In the genomic region with DNA sequence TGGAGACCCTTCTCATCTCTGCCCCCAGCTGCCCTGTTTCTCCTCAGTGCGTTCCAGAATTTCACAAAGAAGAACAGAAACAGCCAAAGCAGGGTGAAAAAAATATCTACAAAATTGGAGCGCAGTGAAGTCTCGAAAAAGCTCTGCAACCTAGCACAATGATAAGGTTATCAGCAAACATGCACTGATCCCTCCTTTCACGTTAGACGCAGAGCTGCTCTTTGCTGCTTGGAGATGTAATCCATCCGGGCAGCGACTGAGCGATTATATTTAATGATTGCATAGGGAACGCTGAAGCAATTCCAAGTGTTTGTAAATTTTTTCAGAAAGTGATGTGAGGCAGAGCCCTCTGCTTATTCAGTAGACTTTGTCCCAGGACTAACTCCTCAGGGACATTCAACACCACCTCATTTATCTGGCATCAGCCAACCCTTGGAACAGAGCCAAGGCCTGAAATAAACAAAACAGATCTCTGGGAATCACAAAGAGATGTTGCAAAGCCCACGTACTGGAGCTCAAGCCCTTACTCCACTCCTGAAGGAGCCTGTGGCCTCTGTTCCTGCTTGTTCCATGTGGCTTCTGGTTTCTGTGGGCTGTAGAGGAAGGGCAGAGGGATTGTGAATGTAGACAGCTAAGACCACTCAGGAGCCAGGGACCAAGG, we compare ENCODE assay signal across 15 cellular contexts.
DNase-seq lines count a peak whose midpoint lies in the region; ATAC-seq and TF ChIP-seq lines count a peak whose summit lies in the region.
"Had no signal": no experiment of that assay in that cellular context is flagged by ENCODE, and none has a peak within 500 bp of the region (broad histone marks: within the 10 kb centered on the region; RNA-seq: fewer than 3 reads in every experiment).

No MANE protein-coding gene starts in this region.

- no peaks in the 10 kb centered on the region for H4K20me1 ChIP-seq in PC-9 (ENCODE audit: insufficient read depth)
- H4K20me1 ChIP-seq: BLaER1 had no signal

- POLR2A ChIA-PET in PC-9 (lab: Charles Lee; ENCODE audit: unreplicated experiment): no interaction called here

- no peak overlapping the region for H2BK120ac ChIP-seq in mesendoderm (ENCODE audit: low read depth, low read length)

- H3K56ac ChIP-seq in mesendoderm (ENCODE audit: low read length): no peak overlapping the region

- peak overlapping the region; percentile 26 for H3K27ac ChIP-seq in lower lobe of right lung
- no peak overlapping the region for H3K27ac ChIP-seq in PC-9
- no peak overlapping the region for H3K27ac ChIP-seq in mesendoderm (ENCODE audit: low read depth, low read length)
- H3K27ac ChIP-seq: BLaER1, esophagus squamous epithelium, HL-60 had no signal

- H3K23ac ChIP-seq in mesendoderm (ENCODE audit: low read length): no peak overlapping the region

- H3K4ac ChIP-seq in mesendoderm (ENCODE audit: low read depth, low read length): no peak overlapping the region

- H3K9me3 ChIP-seq in lower lobe of right lung: no peaks in the 10 kb centered on the region
- no peaks in the 10 kb centered on the region for H3K9me3 ChIP-seq in PC-9 (ENCODE audit: insufficient read depth, low read depth)
- H3K9me3 ChIP-seq: esophagus squamous epithelium had no signal

- H3K4me1 ChIP-seq in lower lobe of right lung (peaks cover 14% of the 10 kb centered on the region), PC-9 (replicated peaks; ENCODE audit: insufficient read depth) (no peaks in the 10 kb centered on the region), mesendoderm (ENCODE audit: control insufficient read depth, low read depth, low read length) (no peaks in the 10 kb centered on the region)

- no peak overlapping the region for H2BK5ac ChIP-seq in mesendoderm (ENCODE audit: low read length)

- no TSS peak for BruUV-seq in PC-9 (replicated peaks; lab: Mats Ljungman, UMichigan)

- CTCF ChIA-PET in PC-9 (lab: Charles Lee): no interaction called here

- H3K27me3 ChIP-seq in lower lobe of right lung (ENCODE audit: low read depth): no peaks in the 10 kb centered on the region
- H3K27me3 ChIP-seq in PC-9 (ENCODE audit: insufficient read depth, low read depth): no peaks in the 10 kb centered on the region
- H3K27me3 ChIP-seq in mesendoderm (ENCODE audit: insufficient read depth, low read length, poor library complexity): no peaks in the 10 kb centered on the region
- H3K27me3 ChIP-seq: BLaER1, esophagus squamous epithelium had no signal

- ATAC-seq in lower lobe of right lung: peak in 1 of 2 donors; percentile 54

- no peak overlapping the region for H2BK15ac ChIP-seq in mesendoderm (replicated peaks; ENCODE audit: low read depth)

- no peak overlapping the region for H4K8ac ChIP-seq in mesendoderm (ENCODE audit: low read depth, low read length)

- no CpG with 5 or more reads among the region's 10 CpGs for WGBS in mesendoderm (ENCODE audit: extremely low coverage, insufficient coverage, low lambda C conversion rate)

- no peak overlapping the region for H3K9ac ChIP-seq in mesendoderm (ENCODE audit: low read length)
- H3K9ac ChIP-seq: BLaER1 had no signal

- no peak overlapping the region for H2AK5ac ChIP-seq in mesendoderm (ENCODE audit: low read length)

- no peaks in the 10 kb centered on the region for H3K9me2 ChIP-seq in PC-9 (ENCODE audit: insufficient read depth)

- no peak overlapping the region for H3K4me2 ChIP-seq in PC-9
- no peak overlapping the region for H3K4me2 ChIP-seq in mesendoderm (ENCODE audit: low read length)

- H3K79me1 ChIP-seq in mesendoderm (ENCODE audit: low read length): no peaks in the 10 kb centered on the region

- no peak overlapping the region for H3K4me3 ChIP-seq in lower lobe of right lung
- no peak overlapping the region for H3K4me3 ChIP-seq in PC-9
- no peak overlapping the region for H3K4me3 ChIP-seq in mesendoderm (ENCODE audit: low read length)
- H3K4me3 ChIP-seq: BLaER1, esophagus squamous epithelium had no signal

- intact Hi-C loops in lower lobe of right lung (cut with DNase I) (no loop called here), PC-9 (cut with micrococcal nuclease; ENCODE audit: unreplicated experiment) (no loop called here)

- DNase-seq in COR-L47 (lab: John Stamatoyannopoulos, UW) (peak; percentile 18), M059J (ENCODE audit: low read depth) (peak; percentile 6), NCI-H774 (lab: John Stamatoyannopoulos, UW) (peak; percentile 5), lower lobe of right lung (no peak), PC-9 (no peak), pons (ENCODE audit: low spot score) (no peak), mesendoderm (no peak)
- no peak for DNase-seq in stimulated activated CD8-positive, alpha-beta memory T cell treated with anti-CD3 and anti-CD28 coated beads, Interleukin-4, amount 100 ng/mL, for 48 hours
- DNase-seq: activated CD8-positive, alpha-beta memory T cell treated with anti-CD3 and anti-CD28 coated beads, Interleukin-2, amount 50 U/mL, for 48 hours; activated naive CD8-positive, alpha-beta T cell treated with anti-CD3 and anti-CD28 coated beads for 36 hours; esophagus squamous epithelium; GDM1; GOT3 had no signal

- H3K36me3 ChIP-seq in lower lobe of right lung: no peaks in the 10 kb centered on the region
- no peaks in the 10 kb centered on the region for H3K36me3 ChIP-seq in PC-9 (ENCODE audit: low read depth)
- no peaks in the 10 kb centered on the region for H3K36me3 ChIP-seq in mesendoderm (ENCODE audit: control insufficient read depth, insufficient read depth, low read length)
- H3K36me3 ChIP-seq: BLaER1, esophagus squamous epithelium had no signal

- H4K5ac ChIP-seq in mesendoderm (ENCODE audit: low read length): no peak overlapping the region

- no peak overlapping the region for H3K18ac ChIP-seq in mesendoderm (ENCODE audit: low read length)

- no peaks in the 10 kb centered on the region for H3F3A ChIP-seq in PC-9 (ENCODE audit: insufficient read depth, low read depth)

- TF ChIP-seq CTCF in lower lobe of right lung (IDR thresholded peaks at IDR 0.05): no peak
- TF ChIP-seq CTCF in PC-9 (conservative IDR thresholded peaks at IDR 0.05): no peak

- H3K79me2 ChIP-seq in PC-9 (ENCODE audit: low read depth) (no peaks in the 10 kb centered on the region), mesendoderm (ENCODE audit: control insufficient read depth, insufficient read depth, low read length) (no peaks in the 10 kb centered on the region)

- no peak overlapping the region for H2AFZ ChIP-seq in PC-9

Comparison
In these comparisons a context has a peak if more than half of its experiments do, and no peak if none do; other contexts are left out.
1. DNase-seq: peak in COR-L47 (single experiment), M059J (single experiment) and NCI-H774 (single experiment); none in lower lobe of right lung (single experiment), stimulated activated CD8-positive, alpha-beta memory T cell treated with anti-CD3 and anti-CD28 coated beads, Interleukin-4, amount 100 ng/mL, for 48 hours (single experiment), PC-9 (0 of 2), pons (single experiment) and mesendoderm (single experiment).